Comparison of ENCODE assay signal across 13 cellular contexts in genomic region chr15:47374222-47374621, GRCh38.
DNase-seq lines count a peak whose midpoint lies in the region; ATAC-seq, FAIRE-seq and TF ChIP-seq lines count a peak whose summit lies in the region.
"Had no signal": no experiment of that assay in that cellular context is flagged by ENCODE, and none has a peak within 500 bp of the region (broad histone marks: within the 10 kb centered on the region; RNA-seq: fewer than 3 reads in every experiment).

No MANE protein-coding gene starts in this region.

- no peak overlapping the region for H3K4me3 ChIP-seq in adipocyte (ENCODE audit: low read length)

- intact Hi-C loops in head of caudate nucleus (cut with DNase I), result no loop called here

- H3K27me3 Mint-ChIP-seq in T-cell, result peaks cover 0 to 4% of the 10 kb centered on the region in 2 donors
- H3K27me3 Mint-ChIP-seq: activated naive CD8-positive, alpha-beta T cell treated with anti-CD3 and anti-CD28 coated beads, Interleukin-2, amount 10 ng/mL, durations not matched to agents 7 days and 5 days had no signal

- peak; percentile 54 for TF ChIP-seq CTCF in D721Med (IDR thresholded peaks at IDR 0.05; ENCODE audit: insufficient read depth, missing control alignments)

- CTCF ChIA-PET in T-cell (lab: Charles Lee), result interaction anchor here in 1 of 2 donors (0.6 kb wide), 1 partner anchor 16 kb away, joined by 3 read pairs; no protein-coding TSS in a partner anchor

- no peaks in the 10 kb centered on the region for H3K4me1 Mint-ChIP-seq in T-cell
- H3K4me1 Mint-ChIP-seq: activated naive CD8-positive, alpha-beta T cell treated with anti-CD3 and anti-CD28 coated beads, Interleukin-2, amount 10 ng/mL, durations not matched to agents 7 days and 5 days had no signal

- H3K36me3 Mint-ChIP-seq in T-cell, result no peaks in the 10 kb centered on the region
- H3K36me3 Mint-ChIP-seq: activated naive CD8-positive, alpha-beta T cell treated with anti-CD3 and anti-CD28 coated beads, Interleukin-2, amount 10 ng/mL, durations not matched to agents 7 days and 5 days had no signal

- no peak overlapping the region for H3K27ac Mint-ChIP-seq in T-cell
- H3K27ac Mint-ChIP-seq: activated naive CD8-positive, alpha-beta T cell treated with anti-CD3 and anti-CD28 coated beads, Interleukin-2, amount 10 ng/mL, durations not matched to agents 7 days and 5 days had no signal

- H3K9me3 Mint-ChIP-seq in T-cell, result peaks cover 0 to 4% (median 2%) of the 10 kb centered on the region in 3 donors
- H3K9me3 Mint-ChIP-seq: activated naive CD8-positive, alpha-beta T cell treated with anti-CD3 and anti-CD28 coated beads, Interleukin-2, amount 10 ng/mL, durations not matched to agents 7 days and 5 days had no signal

- no peak for DNase-seq in D721Med (ENCODE audit: insufficient read length, low spot score)
- DNase-seq in HT1080 (ENCODE audit: low read depth), result peak; percentile 7
- peak; percentile 15 for DNase-seq in adipocyte (ENCODE audit: low read depth)
- DNase-seq in iPS-NIHi11 (ENCODE audit: low spot score), result peak; percentile 32
- DNase-seq in OCI-M2 (lab: John Stamatoyannopoulos, UW; ENCODE audit: unreplicated experiment), result no peak
- no peak for DNase-seq in head of caudate nucleus
- no peak for DNase-seq in T-cell
- DNase-seq: activated CD4-positive, alpha-beta T cell treated with anti-CD3 and anti-CD28 coated beads for 4 hours; activated naive CD8-positive, alpha-beta T cell treated with anti-CD3 and anti-CD28 coated beads, Interleukin-2, amount 10 ng/mL, durations not matched to agents 7 days and 5 days had no signal

- FAIRE-seq in D721Med (lab: Jason Lieb, UNC), result no peak
- FAIRE-seq: G401.6, RCC 7860 had no signal

- H3K36me3 ChIP-seq in adipocyte (ENCODE audit: control insufficient read depth, insufficient read depth, low read length, severe bottlenecking), result no peaks in the 10 kb centered on the region

- POLR2A ChIA-PET in T-cell (lab: Charles Lee), result no interaction called here

- no peak overlapping the region for H3K9ac ChIP-seq in adipocyte (ENCODE audit: low read length)

- no peak overlapping the region for H3K4me3 Mint-ChIP-seq in T-cell
- H3K4me3 Mint-ChIP-seq: activated naive CD8-positive, alpha-beta T cell treated with anti-CD3 and anti-CD28 coated beads, Interleukin-2, amount 10 ng/mL, durations not matched to agents 7 days and 5 days had no signal

- ATAC-seq in T-cell (replicated peaks in 1 of 4), result no peak
- no peak for ATAC-seq in HG03442 (IDR thresholded peaks at IDR 0.05; ENCODE audit: unreplicated experiment)
- ATAC-seq: esophagus mucosa had no signal

- H3K27me3 ChIP-seq in adipocyte (replicated peaks; ENCODE audit: control insufficient read depth, insufficient read depth, low read length), result peaks cover 3% of the 10 kb centered on the region

- no peaks in the 10 kb centered on the region for H3K4me1 ChIP-seq in adipocyte (ENCODE audit: control insufficient read depth, insufficient read depth, low read length)

- H3K9me3 ChIP-seq in adipocyte (ENCODE audit: control insufficient read depth, low read length), result no peaks in the 10 kb centered on the region

Comparison
In these comparisons a context has a peak if more than half of its experiments do, and no peak if none do; other contexts are left out.
1. DNase-seq: peak in HT1080 (single experiment), adipocyte (single experiment) and iPS-NIHi11 (single experiment); none in D721Med (single experiment), OCI-M2 (single experiment), head of caudate nucleus (0 of 42) and T-cell (0 of 34).